In the genomic region with DNA sequence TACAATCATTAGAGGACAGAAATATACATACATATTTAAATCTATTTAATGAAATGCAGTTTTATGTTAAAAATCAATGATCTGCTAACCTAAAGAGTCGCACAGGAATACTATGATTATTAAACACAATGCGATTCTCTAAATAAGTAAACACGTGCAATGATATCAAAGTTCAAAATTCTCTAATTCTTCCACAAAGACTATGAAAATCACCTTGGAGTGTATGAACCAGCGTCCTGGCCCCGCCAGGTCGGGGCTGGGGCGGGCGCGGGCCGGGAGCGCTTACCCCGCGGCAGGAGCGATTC, we compare ENCODE assay signal across 8 cellular contexts. TPM values are rescaled to one million over a fixed set of nuclear protein-coding genes. Genes with fewer than 3 reads are reported as not detected.
DNase-seq lines count a peak whose midpoint lies in the region; ATAC-seq and TF ChIP-seq lines count a peak whose summit lies in the region.

No MANE protein-coding gene starts in this region.

- TF ChIP-seq CTCF in AG04449 (IDR thresholded peaks at IDR 0.05; ENCODE audit: insufficient read depth, low read length, missing control alignments) (no peak), KMS-11 (conservative IDR thresholded peaks at IDR 0.05; ENCODE audit: low read depth, low read length) (no peak), coronary artery (IDR thresholded peaks at IDR 0.05) (no peak)

- H3K36me3 ChIP-seq in KMS-11 (ENCODE audit: insufficient read depth), result no peaks in the 10 kb centered on the region

- no peaks in the 10 kb centered on the region for H3K27me3 ChIP-seq in KMS-11 (ENCODE audit: insufficient read depth, low read depth)

- peak overlapping the region; percentile 96 to 100 (median 98) for H3K4me3 Mint-ChIP-seq in naive B cell

- 0 out of 2 replicates have a peak, but pooled peaks cover 2% of the 10 kb centered on the region for H3K79me2 ChIP-seq in KMS-11 (ENCODE audit: insufficient read depth, low read depth)

- peak overlapping the region in 2 of 6 donors; percentile 94 to 99 for H3K27ac Mint-ChIP-seq in naive B cell

- peaks cover 21 to 41% (median 28%) of the 10 kb centered on the region in 3 donors for H3K4me1 Mint-ChIP-seq in naive B cell

- H3K27me3 Mint-ChIP-seq in naive B cell, result no peaks in the 10 kb centered on the region

- peak overlapping the region; percentile 83 for H3K9ac ChIP-seq in KMS-11

- peaks cover 7% of the 10 kb centered on the region for H3K4me1 ChIP-seq in KMS-11 (ENCODE audit: low read depth, poor library complexity, severe bottlenecking)

- H3K9me3 Mint-ChIP-seq in naive B cell, result no peaks in the 10 kb centered on the region

- ATAC-seq in naive B cell (ENCODE audit: low read depth in 2 of 2), result no peak

- H4K20me1 ChIP-seq in KMS-11 (ENCODE audit: insufficient read depth), result no peaks in the 10 kb centered on the region

- POLR2A ChIA-PET in AG04449 (lab: Yijun Ruan, JAX), result interaction anchor here (0.6 to 2.4 kb wide), 4 partner anchors 9 to 677 kb away, joined by 3 to 11 read pairs (median 4); a partner anchor contains a TSS

- CTCF ChIA-PET in AG04449 (lab: Yijun Ruan, JAX), result interaction anchor here (0.7 to 1.3 kb wide), 3 partner anchors 17 to 224 kb away, joined by 3 to 4 read pairs (median 3); no protein-coding TSS in a partner anchor

- H3K4me2 ChIP-seq in KMS-11, result peak overlapping the region; percentile 39; the same call in 1 of the 2 replicates

- peak overlapping the region; percentile 92 for H2AFZ ChIP-seq in KMS-11 (ENCODE audit: low read depth)

- peak overlapping the region; percentile 80 for H3K27ac ChIP-seq in KMS-11
- peak overlapping the region in 1 of 2 donors; percentile 6 for H3K27ac ChIP-seq in coronary artery

- H3K4me3 ChIP-seq in AG04449 (ENCODE audit: low read depth, low read length) (peak overlapping the region; percentile 79), KMS-11 (IDR thresholded peaks at IDR 0.05; ENCODE audit: insufficient read depth, low read depth, low read length) (no peak overlapping the region), coronary artery (peak overlapping the region; percentile 88)

- no peaks in the 10 kb centered on the region for H3K36me3 Mint-ChIP-seq in naive B cell

- no peak for DNase-seq in AG04449 (ENCODE audit: low read depth, low spot score)
- DNase-seq in coronary artery (ENCODE audit: low spot score), result no peak
- no peak for DNase-seq in naive B cell
- DNase-seq in superior temporal gyrus (ENCODE audit: extremely low spot score), result no peak
- DNase-seq in GOT3 (lab: John Stamatoyannopoulos, UW), result no peak
- no peak for DNase-seq in DMS153 treated with DMSO at 0.1 percent for 48 hours (lab: John Stamatoyannopoulos, UW; ENCODE audit: unreplicated experiment)
- DNase-seq in pons (ENCODE audit: low spot score), result no peak

RNA-seq across cellular contexts. Expression of a gene that starts 0.6 kb away (rescaled TPM):
- 10 to 100 TPM; 60.1 to 84.2 (median 72.1) TPM for polyA plus RNA-seq in naive B cell (ENCODE audit: low read depth in 6 of 6)

RNA-seq across cellular contexts. Expression of a gene that starts 21.8 kb away (rescaled TPM):
- 1 to 10 TPM in 1 of 6 donors, under 1 TPM in 5; 0.29 to 2.4 (median 0.46) TPM for polyA plus RNA-seq in naive B cell (ENCODE audit: low read depth in 6 of 6)

RNA-seq across cellular contexts. Expression of a gene that starts 25.9 kb away (rescaled TPM):
- 100 to 1,000 TPM in 5 of 6 donors, 10 to 100 TPM in 1; 97.0 to 172 (median 108) TPM for polyA plus RNA-seq in naive B cell (ENCODE audit: low read depth in 6 of 6)
